In the genomic region with DNA sequence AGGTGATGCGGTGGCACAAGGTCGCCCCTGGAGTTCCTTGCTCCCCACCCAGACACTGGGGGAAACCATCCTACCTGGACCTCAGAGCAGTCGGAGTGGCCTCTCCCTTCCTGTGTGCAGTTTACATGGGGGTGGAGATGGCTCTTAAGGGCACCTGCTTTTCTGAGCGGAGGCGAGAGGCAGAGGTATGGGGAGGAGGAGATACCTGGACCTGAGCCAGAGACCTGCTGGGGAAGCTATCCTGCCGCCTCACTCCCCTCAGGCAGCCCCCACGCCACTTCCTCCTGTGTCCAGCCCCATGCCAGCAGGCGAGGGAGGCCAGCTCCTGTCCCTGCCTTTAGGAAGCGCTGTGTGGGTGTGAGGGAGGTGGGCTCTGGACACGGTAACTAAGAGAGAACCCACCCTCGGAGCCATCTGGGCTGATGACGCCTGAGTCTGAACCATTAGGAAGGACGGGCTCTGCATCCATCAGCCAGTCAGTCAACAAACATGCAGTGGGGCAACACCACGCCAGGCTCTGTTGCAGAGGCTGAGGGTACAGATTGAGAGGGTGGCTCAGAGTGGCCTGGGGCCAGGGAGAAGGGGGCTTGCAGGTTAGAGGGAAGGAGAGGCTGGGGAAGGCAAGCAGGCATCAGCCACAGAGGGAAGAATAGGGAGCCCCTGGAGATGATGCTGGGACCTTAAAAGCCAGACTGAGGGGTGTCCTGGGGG, we compare ENCODE assay signal across 1 cellular context.
TF ChIP-seq lines count a peak whose summit lies in the region.

No MANE protein-coding gene starts in this region.

TF ChIP-seq in GM12878, 131 proteins besides CTCF, POLR2A, EP300 and RAD21 (continues in another document):
- 0 out of 2 replicates have a peak, but pooled peaks have one; percentile 5 for TF ChIP-seq IKZF1 (conservative IDR thresholded peaks at IDR 0.05)
- TF ChIP-seq LARP7 (IDR thresholded peaks at IDR 0.05), result 0 out of 2 replicates have a peak, but pooled peaks have one; percentile 59
- TF ChIP-seq ZNF384 (IDR thresholded peaks at IDR 0.05; ENCODE audit: borderline replicate concordance, low read depth, low read length), result no peak
- TF ChIP-seq FOXM1 (IDR thresholded peaks at IDR 0.05; ENCODE audit: low read depth, low read length), result no peak
- TF ChIP-seq CBFB (IDR thresholded peaks at IDR 0.05; ENCODE audit: low read depth), result no peak
- TF ChIP-seq ZNF207 (IDR thresholded peaks at IDR 0.05; ENCODE audit: borderline replicate concordance), result no peak
- no peak for TF ChIP-seq SREBF2 (IDR thresholded peaks at IDR 0.05; ENCODE audit: low read length)
- no peak for TF ChIP-seq TCF12 (IDR thresholded peaks at IDR 0.05; ENCODE audit: low read depth, low read length)
- TF ChIP-seq, protein P1, sequence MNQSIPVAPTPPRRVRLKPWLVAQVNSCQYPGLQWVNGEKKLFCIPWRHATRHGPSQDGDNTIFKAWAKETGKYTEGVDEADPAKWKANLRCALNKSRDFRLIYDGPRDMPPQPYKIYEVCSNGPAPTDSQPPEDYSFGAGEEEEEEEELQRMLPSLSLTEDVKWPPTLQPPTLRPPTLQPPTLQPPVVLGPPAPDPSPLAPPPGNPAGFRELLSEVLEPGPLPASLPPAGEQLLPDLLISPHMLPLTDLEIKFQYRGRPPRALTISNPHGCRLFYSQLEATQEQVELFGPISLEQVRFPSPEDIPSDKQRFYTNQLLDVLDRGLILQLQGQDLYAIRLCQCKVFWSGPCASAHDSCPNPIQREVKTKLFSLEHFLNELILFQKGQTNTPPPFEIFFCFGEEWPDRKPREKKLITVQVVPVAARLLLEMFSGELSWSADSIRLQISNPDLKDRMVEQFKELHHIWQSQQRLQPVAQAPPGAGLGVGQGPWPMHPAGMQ (IDR thresholded peaks at IDR 0.05; ENCODE audit: borderline replicate concordance), result no peak
- no peak for TF ChIP-seq RELA (IDR thresholded peaks at IDR 0.05; ENCODE audit: borderline replicate concordance, partially characterized antibody)
- TF ChIP-seq CREM (IDR thresholded peaks at IDR 0.05; ENCODE audit: low read depth), result no peak
- 0 out of 2 replicates have a peak, but pooled peaks have one; percentile 18 for TF ChIP-seq ZSCAN29 (IDR thresholded peaks at IDR 0.05)
- TF ChIP-seq POLR2AphosphoS5 (IDR thresholded peaks at IDR 0.05; ENCODE audit: low read length), result peak; percentile 69
- TF ChIP-seq, protein P2, sequence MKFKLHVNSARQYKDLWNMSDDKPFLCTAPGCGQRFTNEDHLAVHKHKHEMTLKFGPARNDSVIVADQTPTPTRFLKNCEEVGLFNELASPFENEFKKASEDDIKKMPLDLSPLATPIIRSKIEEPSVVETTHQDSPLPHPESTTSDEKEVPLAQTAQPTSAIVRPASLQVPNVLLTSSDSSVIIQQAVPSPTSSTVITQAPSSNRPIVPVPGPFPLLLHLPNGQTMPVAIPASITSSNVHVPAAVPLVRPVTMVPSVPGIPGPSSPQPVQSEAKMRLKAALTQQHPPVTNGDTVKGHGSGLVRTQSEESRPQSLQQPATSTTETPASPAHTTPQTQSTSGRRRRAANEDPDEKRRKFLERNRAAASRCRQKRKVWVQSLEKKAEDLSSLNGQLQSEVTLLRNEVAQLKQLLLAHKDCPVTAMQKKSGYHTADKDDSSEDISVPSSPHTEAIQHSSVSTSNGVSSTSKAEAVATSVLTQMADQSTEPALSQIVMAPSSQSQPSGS (IDR thresholded peaks at IDR 0.05; ENCODE audit: low read length), result no peak
- TF ChIP-seq SMAD5 (IDR thresholded peaks at IDR 0.05; ENCODE audit: low read depth), result peak; percentile 1
- no peak; the same call in 1 of the 2 replicates for TF ChIP-seq PAX5 (IDR thresholded peaks at IDR 0.05; ENCODE audit: borderline replicate concordance, low read depth, low read length)
- TF ChIP-seq, protein P3, sequence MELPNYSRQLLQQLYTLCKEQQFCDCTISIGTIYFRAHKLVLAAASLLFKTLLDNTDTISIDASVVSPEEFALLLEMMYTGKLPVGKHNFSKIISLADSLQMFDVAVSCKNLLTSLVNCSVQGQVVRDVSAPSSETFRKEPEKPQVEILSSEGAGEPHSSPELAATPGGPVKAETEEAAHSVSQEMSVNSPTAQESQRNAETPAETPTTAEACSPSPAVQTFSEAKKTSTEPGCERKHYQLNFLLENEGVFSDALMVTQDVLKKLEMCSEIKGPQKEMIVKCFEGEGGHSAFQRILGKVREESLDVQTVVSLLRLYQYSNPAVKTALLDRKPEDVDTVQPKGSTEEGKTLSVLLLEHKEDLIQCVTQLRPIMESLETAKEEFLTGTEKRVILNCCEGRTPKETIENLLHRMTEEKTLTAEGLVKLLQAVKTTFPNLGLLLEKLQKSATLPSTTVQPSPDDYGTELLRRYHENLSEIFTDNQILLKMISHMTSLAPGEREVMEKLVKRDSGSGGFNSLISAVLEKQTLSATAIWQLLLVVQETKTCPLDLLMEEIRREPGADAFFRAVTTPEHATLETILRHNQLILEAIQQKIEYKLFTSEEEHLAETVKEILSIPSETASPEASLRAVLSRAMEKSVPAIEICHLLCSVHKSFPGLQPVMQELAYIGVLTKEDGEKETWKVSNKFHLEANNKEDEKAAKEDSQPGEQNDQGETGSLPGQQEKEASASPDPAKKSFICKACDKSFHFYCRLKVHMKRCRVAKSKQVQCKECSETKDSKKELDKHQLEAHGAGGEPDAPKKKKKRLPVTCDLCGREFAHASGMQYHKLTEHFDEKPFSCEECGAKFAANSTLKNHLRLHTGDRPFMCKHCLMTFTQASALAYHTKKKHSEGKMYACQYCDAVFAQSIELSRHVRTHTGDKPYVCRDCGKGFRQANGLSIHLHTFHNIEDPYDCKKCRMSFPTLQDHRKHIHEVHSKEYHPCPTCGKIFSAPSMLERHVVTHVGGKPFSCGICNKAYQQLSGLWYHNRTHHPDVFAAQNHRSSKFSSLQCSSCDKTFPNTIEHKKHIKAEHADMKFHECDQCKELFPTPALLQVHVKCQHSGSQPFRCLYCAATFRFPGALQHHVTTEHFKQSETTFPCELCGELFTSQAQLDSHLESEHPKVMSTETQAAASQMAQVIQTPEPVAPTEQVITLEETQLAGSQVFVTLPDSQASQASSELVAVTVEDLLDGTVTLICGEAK (IDR thresholded peaks at IDR 0.05; ENCODE audit: borderline replicate concordance), result no peak
- no peak for TF ChIP-seq SREBF1 (IDR thresholded peaks at IDR 0.05; ENCODE audit: low read length)
- TF ChIP-seq POU2F2 (IDR thresholded peaks at IDR 0.05; ENCODE audit: borderline replicate concordance, low read depth, low read length), result peak; percentile 4; the same call in 1 of the 3 replicates
- TF ChIP-seq, protein P4, sequence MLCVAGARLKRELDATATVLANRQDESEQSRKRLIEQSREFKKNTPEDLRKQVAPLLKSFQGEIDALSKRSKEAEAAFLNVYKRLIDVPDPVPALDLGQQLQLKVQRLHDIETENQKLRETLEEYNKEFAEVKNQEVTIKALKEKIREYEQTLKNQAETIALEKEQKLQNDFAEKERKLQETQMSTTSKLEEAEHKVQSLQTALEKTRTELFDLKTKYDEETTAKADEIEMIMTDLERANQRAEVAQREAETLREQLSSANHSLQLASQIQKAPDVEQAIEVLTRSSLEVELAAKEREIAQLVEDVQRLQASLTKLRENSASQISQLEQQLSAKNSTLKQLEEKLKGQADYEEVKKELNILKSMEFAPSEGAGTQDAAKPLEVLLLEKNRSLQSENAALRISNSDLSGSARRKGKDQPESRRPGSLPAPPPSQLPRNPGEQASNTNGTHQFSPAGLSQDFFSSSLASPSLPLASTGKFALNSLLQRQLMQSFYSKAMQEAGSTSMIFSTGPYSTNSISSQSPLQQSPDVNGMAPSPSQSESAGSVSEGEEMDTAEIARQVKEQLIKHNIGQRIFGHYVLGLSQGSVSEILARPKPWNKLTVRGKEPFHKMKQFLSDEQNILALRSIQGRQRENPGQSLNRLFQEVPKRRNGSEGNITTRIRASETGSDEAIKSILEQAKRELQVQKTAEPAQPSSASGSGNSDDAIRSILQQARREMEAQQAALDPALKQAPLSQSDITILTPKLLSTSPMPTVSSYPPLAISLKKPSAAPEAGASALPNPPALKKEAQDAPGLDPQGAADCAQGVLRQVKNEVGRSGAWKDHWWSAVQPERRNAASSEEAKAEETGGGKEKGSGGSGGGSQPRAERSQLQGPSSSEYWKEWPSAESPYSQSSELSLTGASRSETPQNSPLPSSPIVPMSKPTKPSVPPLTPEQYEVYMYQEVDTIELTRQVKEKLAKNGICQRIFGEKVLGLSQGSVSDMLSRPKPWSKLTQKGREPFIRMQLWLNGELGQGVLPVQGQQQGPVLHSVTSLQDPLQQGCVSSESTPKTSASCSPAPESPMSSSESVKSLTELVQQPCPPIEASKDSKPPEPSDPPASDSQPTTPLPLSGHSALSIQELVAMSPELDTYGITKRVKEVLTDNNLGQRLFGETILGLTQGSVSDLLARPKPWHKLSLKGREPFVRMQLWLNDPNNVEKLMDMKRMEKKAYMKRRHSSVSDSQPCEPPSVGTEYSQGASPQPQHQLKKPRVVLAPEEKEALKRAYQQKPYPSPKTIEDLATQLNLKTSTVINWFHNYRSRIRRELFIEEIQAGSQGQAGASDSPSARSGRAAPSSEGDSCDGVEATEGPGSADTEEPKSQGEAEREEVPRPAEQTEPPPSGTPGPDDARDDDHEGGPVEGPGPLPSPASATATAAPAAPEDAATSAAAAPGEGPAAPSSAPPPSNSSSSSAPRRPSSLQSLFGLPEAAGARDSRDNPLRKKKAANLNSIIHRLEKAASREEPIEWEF (IDR thresholded peaks at IDR 0.05; ENCODE audit: insufficient replicate concordance, low read depth, low read length), result no peak
- TF ChIP-seq, protein P5, sequence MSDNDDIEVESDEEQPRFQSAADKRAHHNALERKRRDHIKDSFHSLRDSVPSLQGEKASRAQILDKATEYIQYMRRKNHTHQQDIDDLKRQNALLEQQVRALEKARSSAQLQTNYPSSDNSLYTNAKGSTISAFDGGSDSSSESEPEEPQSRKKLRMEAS (IDR thresholded peaks at IDR 0.05; ENCODE audit: low read depth, low read length), result no peak
- TF ChIP-seq TARDBP (IDR thresholded peaks at IDR 0.05; ENCODE audit: borderline replicate concordance), result no peak
- TF ChIP-seq KAT2A (conservative IDR thresholded peaks at IDR 0.05; ENCODE audit: control insufficient read depth, low read depth, low read length), result no peak
- TF ChIP-seq, protein P6, sequence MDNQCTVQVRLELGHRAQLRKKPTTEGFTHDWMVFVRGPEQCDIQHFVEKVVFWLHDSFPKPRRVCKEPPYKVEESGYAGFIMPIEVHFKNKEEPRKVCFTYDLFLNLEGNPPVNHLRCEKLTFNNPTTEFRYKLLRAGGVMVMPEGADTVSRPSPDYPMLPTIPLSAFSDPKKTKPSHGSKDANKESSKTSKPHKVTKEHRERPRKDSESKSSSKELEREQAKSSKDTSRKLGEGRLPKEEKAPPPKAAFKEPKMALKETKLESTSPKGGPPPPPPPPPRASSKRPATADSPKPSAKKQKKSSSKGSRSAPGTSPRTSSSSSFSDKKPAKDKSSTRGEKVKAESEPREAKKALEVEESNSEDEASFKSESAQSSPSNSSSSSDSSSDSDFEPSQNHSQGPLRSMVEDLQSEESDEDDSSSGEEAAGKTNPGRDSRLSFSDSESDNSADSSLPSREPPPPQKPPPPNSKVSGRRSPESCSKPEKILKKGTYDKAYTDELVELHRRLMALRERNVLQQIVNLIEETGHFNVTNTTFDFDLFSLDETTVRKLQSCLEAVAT (IDR thresholded peaks at IDR 0.05), result peak; percentile 78; the same call in 1 of the 2 replicates
- TF ChIP-seq NR2F1 (conservative IDR thresholded peaks at IDR 0.05), result no peak
- no peak for TF ChIP-seq CHD4 (IDR thresholded peaks at IDR 0.05)
- TF ChIP-seq, protein P7, sequence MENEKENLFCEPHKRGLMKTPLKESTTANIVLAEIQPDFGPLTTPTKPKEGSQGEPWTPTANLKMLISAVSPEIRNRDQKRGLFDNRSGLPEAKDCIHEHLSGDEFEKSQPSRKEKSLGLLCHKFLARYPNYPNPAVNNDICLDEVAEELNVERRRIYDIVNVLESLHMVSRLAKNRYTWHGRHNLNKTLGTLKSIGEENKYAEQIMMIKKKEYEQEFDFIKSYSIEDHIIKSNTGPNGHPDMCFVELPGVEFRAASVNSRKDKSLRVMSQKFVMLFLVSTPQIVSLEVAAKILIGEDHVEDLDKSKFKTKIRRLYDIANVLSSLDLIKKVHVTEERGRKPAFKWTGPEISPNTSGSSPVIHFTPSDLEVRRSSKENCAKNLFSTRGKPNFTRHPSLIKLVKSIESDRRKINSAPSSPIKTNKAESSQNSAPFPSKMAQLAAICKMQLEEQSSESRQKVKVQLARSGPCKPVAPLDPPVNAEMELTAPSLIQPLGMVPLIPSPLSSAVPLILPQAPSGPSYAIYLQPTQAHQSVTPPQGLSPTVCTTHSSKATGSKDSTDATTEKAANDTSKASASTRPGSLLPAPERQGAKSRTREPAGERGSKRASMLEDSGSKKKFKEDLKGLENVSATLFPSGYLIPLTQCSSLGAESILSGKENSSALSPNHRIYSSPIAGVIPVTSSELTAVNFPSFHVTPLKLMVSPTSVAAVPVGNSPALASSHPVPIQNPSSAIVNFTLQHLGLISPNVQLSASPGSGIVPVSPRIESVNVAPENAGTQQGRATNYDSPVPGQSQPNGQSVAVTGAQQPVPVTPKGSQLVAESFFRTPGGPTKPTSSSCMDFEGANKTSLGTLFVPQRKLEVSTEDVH (IDR thresholded peaks at IDR 0.05; ENCODE audit: low read depth, partially characterized antibody), result no peak
- TF ChIP-seq, protein P8, sequence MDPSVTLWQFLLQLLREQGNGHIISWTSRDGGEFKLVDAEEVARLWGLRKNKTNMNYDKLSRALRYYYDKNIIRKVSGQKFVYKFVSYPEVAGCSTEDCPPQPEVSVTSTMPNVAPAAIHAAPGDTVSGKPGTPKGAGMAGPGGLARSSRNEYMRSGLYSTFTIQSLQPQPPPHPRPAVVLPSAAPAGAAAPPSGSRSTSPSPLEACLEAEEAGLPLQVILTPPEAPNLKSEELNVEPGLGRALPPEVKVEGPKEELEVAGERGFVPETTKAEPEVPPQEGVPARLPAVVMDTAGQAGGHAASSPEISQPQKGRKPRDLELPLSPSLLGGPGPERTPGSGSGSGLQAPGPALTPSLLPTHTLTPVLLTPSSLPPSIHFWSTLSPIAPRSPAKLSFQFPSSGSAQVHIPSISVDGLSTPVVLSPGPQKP (IDR thresholded peaks at IDR 0.05; ENCODE audit: low read depth, low read length), result no peak
- TF ChIP-seq, protein P9, sequence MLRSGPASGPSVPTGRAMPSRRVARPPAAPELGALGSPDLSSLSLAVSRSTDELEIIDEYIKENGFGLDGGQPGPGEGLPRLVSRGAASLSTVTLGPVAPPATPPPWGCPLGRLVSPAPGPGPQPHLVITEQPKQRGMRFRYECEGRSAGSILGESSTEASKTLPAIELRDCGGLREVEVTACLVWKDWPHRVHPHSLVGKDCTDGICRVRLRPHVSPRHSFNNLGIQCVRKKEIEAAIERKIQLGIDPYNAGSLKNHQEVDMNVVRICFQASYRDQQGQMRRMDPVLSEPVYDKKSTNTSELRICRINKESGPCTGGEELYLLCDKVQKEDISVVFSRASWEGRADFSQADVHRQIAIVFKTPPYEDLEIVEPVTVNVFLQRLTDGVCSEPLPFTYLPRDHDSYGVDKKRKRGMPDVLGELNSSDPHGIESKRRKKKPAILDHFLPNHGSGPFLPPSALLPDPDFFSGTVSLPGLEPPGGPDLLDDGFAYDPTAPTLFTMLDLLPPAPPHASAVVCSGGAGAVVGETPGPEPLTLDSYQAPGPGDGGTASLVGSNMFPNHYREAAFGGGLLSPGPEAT (IDR thresholded peaks at IDR 0.05; ENCODE audit: low read depth), result no peak
- TF ChIP-seq CREB1 (IDR thresholded peaks at IDR 0.05; ENCODE audit: low read depth), result no peak
- TF ChIP-seq TCF7 (IDR thresholded peaks at IDR 0.05; ENCODE audit: borderline replicate concordance), result no peak
- TF ChIP-seq SRF (IDR thresholded peaks at IDR 0.05; ENCODE audit: low read depth in 2 of 2, low read length in 2 of 2), result no peak
- TF ChIP-seq TBL1XR1 (IDR thresholded peaks at IDR 0.05; ENCODE audit: low read depth, low read length), result no peak
- 0 out of 2 replicates have a peak, but pooled peaks have one; percentile 30 for TF ChIP-seq TAF1 (IDR thresholded peaks at IDR 0.05; ENCODE audit: borderline replicate concordance, low read depth, low read length)
- TF ChIP-seq TCF3 (IDR thresholded peaks at IDR 0.05; ENCODE audit: borderline replicate concordance, insufficient read depth, low read depth, low read length), result 0 out of 2 replicates have a peak, but pooled peaks have one; percentile 46
- TF ChIP-seq BRCA1 (IDR thresholded peaks at IDR 0.05; ENCODE audit: low read depth, low read length), result no peak
